Comparison of ENCODE assay signal across 8 cellular contexts in genomic region chr6:15323611-15324010, GRCh38.
DNase-seq lines count a peak whose midpoint lies in the region; ATAC-seq, FAIRE-seq and TF ChIP-seq lines count a peak whose summit lies in the region.
"Not testable (repeated sequence)": the region's sequence is repeated elsewhere in the genome, so short reads cannot be mapped to it uniquely, and the experiment has no call there.

No MANE protein-coding gene starts in this region.

- peaks cover 46 to 50% of the 10 kb centered on the region in 2 donors for H3K36me3 Mint-ChIP-seq in CD14-positive monocyte
- peaks cover 37% of the 10 kb centered on the region for H3K36me3 Mint-ChIP-seq in activated CD4-positive, alpha-beta T cell treated with anti-CD3 and anti-CD28 coated beads for 36 hours (ENCODE audit: low read depth)
- H3K36me3 Mint-ChIP-seq in activated T-helper 17 cell treated with anti-CD3 and anti-CD28 coated beads, Interleukin-2, amount 50 U/mL, for 72 hours (ENCODE audit: low read depth), result peaks cover 93% of the 10 kb centered on the region
- H3K36me3 Mint-ChIP-seq in astrocyte (ENCODE audit: low read depth, unreplicated experiment), result not testable (repeated sequence)

- H3K4me3 ChIP-seq in PC-9; astrocyte (ENCODE audit: insufficient read depth, low read depth, low read length); hepatocyte; trophoblast cell (ENCODE audit: low read depth, low read length); transverse colon: not testable (repeated sequence)

- not testable (repeated sequence) for H2AK5ac ChIP-seq in trophoblast cell (ENCODE audit: low read length)

- not testable (repeated sequence) for ATAC-seq in activated CD4-positive, alpha-beta T cell treated with anti-CD3 and anti-CD28 coated beads for 36 hours; activated T-helper 17 cell treated with anti-CD3 and anti-CD28 coated beads, Interleukin-2, amount 50 U/mL, for 72 hours (replicated peaks)

- DNase-seq in CD14-positive monocyte (ENCODE audit: low spot score); PC-9; activated CD4-positive, alpha-beta T cell treated with anti-CD3 and anti-CD28 coated beads for 36 hours; astrocyte (ENCODE audit: low read depth); hepatocyte (ENCODE audit: low spot score); transverse colon: not testable (repeated sequence)
- DNase-seq in trophoblast cell, result peak; percentile 55 to 68

- BruUV-seq in PC-9 (replicated peaks; lab: Mats Ljungman, UMichigan), result not testable (repeated sequence)

- H3K4ac ChIP-seq in trophoblast cell (ENCODE audit: low read depth, low read length), result not testable (repeated sequence)

- TF ChIP-seq CTCF in CD14-positive monocyte (IDR thresholded peaks at IDR 0.05); PC-9 (conservative IDR thresholded peaks at IDR 0.05); astrocyte (IDR thresholded peaks at IDR 0.05; ENCODE audit: insufficient read depth, low read depth, low read length); hepatocyte (IDR thresholded peaks at IDR 0.05; ENCODE audit: poor library complexity); transverse colon (IDR thresholded peaks at IDR 0.05): not testable (repeated sequence)

- not testable (repeated sequence) for H2BK5ac ChIP-seq in trophoblast cell (ENCODE audit: low read depth, low read length, poor library complexity)

- in situ Hi-C loops in transverse colon (cut with MboI; ENCODE audit: low pct_ligation_motif_present in 1 of 4, low pct_unique_long_range_greater_than_20kb in 1 of 4, low sequenced_read_pairs in 3 of 4), result not testable (repeated sequence)

- peak overlapping the region in 4 of 7 donors; percentile 25 to 60 (median 30) for H3K27ac Mint-ChIP-seq in CD14-positive monocyte
- H3K27ac Mint-ChIP-seq in activated CD4-positive, alpha-beta T cell treated with anti-CD3 and anti-CD28 coated beads for 36 hours, result peak overlapping the region; percentile 63
- H3K27ac Mint-ChIP-seq in activated T-helper 17 cell treated with anti-CD3 and anti-CD28 coated beads, Interleukin-2, amount 50 U/mL, for 72 hours, result peak overlapping the region; percentile 47
- not testable (repeated sequence) for H3K27ac Mint-ChIP-seq in astrocyte (ENCODE audit: unreplicated experiment)

- H3K9me2 ChIP-seq in PC-9 (ENCODE audit: insufficient read depth); hepatocyte (replicated peaks; ENCODE audit: insufficient read depth): not testable (repeated sequence)

- not testable (repeated sequence) for H3K9ac ChIP-seq in astrocyte (ENCODE audit: low read length); trophoblast cell (ENCODE audit: low read length)

- H3K36me3 ChIP-seq in PC-9 (ENCODE audit: low read depth); astrocyte (ENCODE audit: insufficient read depth, low read length); hepatocyte (replicated peaks; ENCODE audit: insufficient read depth, low read depth); trophoblast cell (ENCODE audit: control insufficient read depth in 1 of 2, insufficient read depth in 2 of 2, low read length in 2 of 2); transverse colon: not testable (repeated sequence)

- H3K4me3 Mint-ChIP-seq in CD14-positive monocyte; activated CD4-positive, alpha-beta T cell treated with anti-CD3 and anti-CD28 coated beads for 36 hours; astrocyte (ENCODE audit: unreplicated experiment): not testable (repeated sequence)
- peak overlapping the region; percentile 40 for H3K4me3 Mint-ChIP-seq in activated T-helper 17 cell treated with anti-CD3 and anti-CD28 coated beads, Interleukin-2, amount 50 U/mL, for 72 hours

- POLR2A ChIA-PET in PC-9 (lab: Charles Lee; ENCODE audit: unreplicated experiment), result interaction anchor here (0.6 kb wide), 1 partner anchor 1599 kb away, joined by 17 read pairs; no protein-coding TSS in a partner anchor
- POLR2A ChIA-PET in activated CD4-positive, alpha-beta T cell treated with anti-CD3 and anti-CD28 coated beads for 36 hours (lab: Charles Lee), result interaction anchor here (0.8 kb wide), 1 partner anchor 319 kb away, joined by 4 read pairs; no protein-coding TSS in a partner anchor

- H4K20me1 ChIP-seq in PC-9 (ENCODE audit: insufficient read depth) (peaks cover 18% of the 10 kb centered on the region), astrocyte (ENCODE audit: insufficient read depth, low read length) (peaks cover 89% of the 10 kb centered on the region)
- H4K20me1 ChIP-seq in hepatocyte (ENCODE audit: insufficient read depth, poor library complexity, severe bottlenecking), result not testable (repeated sequence)

- H3K14ac ChIP-seq in trophoblast cell (ENCODE audit: low read length), result not testable (repeated sequence)

- not testable (repeated sequence) for H3K9me3 ChIP-seq in PC-9 (ENCODE audit: insufficient read depth, low read depth); astrocyte (ENCODE audit: insufficient read depth, low read depth, low read length); hepatocyte (ENCODE audit: low read depth); trophoblast cell (ENCODE audit: insufficient read depth, low read depth, low read length); transverse colon

- H3K4me1 ChIP-seq in PC-9 (replicated peaks; ENCODE audit: insufficient read depth) (peaks cover 42% of the 10 kb centered on the region), astrocyte (ENCODE audit: insufficient read depth, low read length) (peaks cover 31% of the 10 kb centered on the region), hepatocyte (ENCODE audit: insufficient read depth) (peaks cover 18% of the 10 kb centered on the region), transverse colon (peaks cover 6 to 51% (median 24%) of the 10 kb centered on the region in 4 donors)
- H3K4me1 ChIP-seq in trophoblast cell (ENCODE audit: control insufficient read depth in 1 of 2, insufficient read depth in 2 of 2, low read length in 2 of 2), result not testable (repeated sequence)

- not testable (repeated sequence) for H2BK12ac ChIP-seq in trophoblast cell (ENCODE audit: low read length)

- H3F3A ChIP-seq in PC-9 (ENCODE audit: insufficient read depth, low read depth), result peaks cover 15% of the 10 kb centered on the region; the same call in 1 of the 2 replicates

- H3K9me3 Mint-ChIP-seq in CD14-positive monocyte; activated CD4-positive, alpha-beta T cell treated with anti-CD3 and anti-CD28 coated beads for 36 hours (ENCODE audit: low read depth); activated T-helper 17 cell treated with anti-CD3 and anti-CD28 coated beads, Interleukin-2, amount 50 U/mL, for 72 hours; astrocyte (ENCODE audit: unreplicated experiment): not testable (repeated sequence)

- H4K8ac ChIP-seq in trophoblast cell (ENCODE audit: low read depth, low read length), result not testable (repeated sequence)

- H3K79me2 ChIP-seq in PC-9 (ENCODE audit: low read depth) (peaks cover 99% of the 10 kb centered on the region), astrocyte (ENCODE audit: insufficient read depth, low read length) (peaks cover 97% of the 10 kb centered on the region), hepatocyte (peaks cover 95% of the 10 kb centered on the region)
- H3K79me2 ChIP-seq in trophoblast cell (ENCODE audit: control insufficient read depth, insufficient read depth, low read length, poor library complexity), result not testable (repeated sequence)

- H3K27ac ChIP-seq in PC-9, result peak overlapping the region; percentile 59
- not testable (repeated sequence) for H3K27ac ChIP-seq in astrocyte (ENCODE audit: low read depth, low read length); trophoblast cell (ENCODE audit: low read depth, low read length)
- H3K27ac ChIP-seq in hepatocyte, result peak overlapping the region; percentile 86
- peak overlapping the region in 3 of 4 donors; percentile 4 to 8 (median 6) for H3K27ac ChIP-seq in transverse colon

- intact Hi-C loops in CD14-positive monocyte (cut with micrococcal nuclease); activated CD4-positive, alpha-beta T cell treated with anti-CD3 and anti-CD28 coated beads for 36 hours (cut with DNase I, micrococcal nuclease); transverse colon (cut with DNase I; ENCODE audit: low total_unique reads): not testable (repeated sequence)
- intact Hi-C loops in PC-9 (cut with micrococcal nuclease; ENCODE audit: unreplicated experiment), result loop anchor here (1.0 kb wide), 1 partner anchor 40 kb away; no protein-coding TSS in a partner anchor

- H2AFZ ChIP-seq in PC-9; astrocyte (ENCODE audit: low read depth, low read length); hepatocyte; trophoblast cell (ENCODE audit: insufficient read depth, low read length, poor library complexity): not testable (repeated sequence)

- TF ChIP-seq POLR2A in transverse colon (IDR thresholded peaks at IDR 0.05), result not testable (repeated sequence)

- not testable (repeated sequence) for H4K91ac ChIP-seq in trophoblast cell (ENCODE audit: low read depth, low read length)

- H3K23ac ChIP-seq in trophoblast cell (ENCODE audit: low read length), result not testable (repeated sequence)

- not testable (repeated sequence) for H3K18ac ChIP-seq in trophoblast cell (ENCODE audit: low read length)

- not testable (repeated sequence) for FAIRE-seq in astrocyte (lab: Jason Lieb, UNC)

- not testable (repeated sequence) for H3K79me1 ChIP-seq in trophoblast cell (ENCODE audit: low read length)

- WGBS in hepatocyte (ENCODE audit: low lambda C conversion rate, missing lambda C conversion rate), result over 99% methylated on average over 11 of the region's 11 CpGs
- WGBS in trophoblast cell (ENCODE audit: extremely low coverage, insufficient coverage, insufficient read length), result no CpG with 5 or more reads among the region's 11 CpGs
- 72 to 95% methylated on average over 2 to 11 of the region's 11 CpGs for WGBS in transverse colon (ENCODE audit: low coverage in 1 of 2), 2 donors

- peaks cover 91% of the 10 kb centered on the region for H3K4me1 Mint-ChIP-seq in CD14-positive monocyte
- H3K4me1 Mint-ChIP-seq in activated CD4-positive, alpha-beta T cell treated with anti-CD3 and anti-CD28 coated beads for 36 hours, result peaks cover 93% of the 10 kb centered on the region
- H3K4me1 Mint-ChIP-seq in activated T-helper 17 cell treated with anti-CD3 and anti-CD28 coated beads, Interleukin-2, amount 50 U/mL, for 72 hours, result peaks cover 72% of the 10 kb centered on the region
- H3K4me1 Mint-ChIP-seq in astrocyte (ENCODE audit: low read depth, unreplicated experiment), result peaks cover 41% of the 10 kb centered on the region

- not testable (repeated sequence) for H3K27me3 ChIP-seq in PC-9 (ENCODE audit: insufficient read depth, low read depth); astrocyte (ENCODE audit: insufficient read depth, low read length); hepatocyte; trophoblast cell (ENCODE audit: insufficient read depth, low read length); transverse colon

- not testable (repeated sequence) for H4K12ac ChIP-seq in trophoblast cell (ENCODE audit: low read depth, low read length)

- TF ChIP-seq EP300 in transverse colon (IDR thresholded peaks at IDR 0.05; ENCODE audit: low read depth), result not testable (repeated sequence)

- H3K4me2 ChIP-seq in PC-9, result peak overlapping the region; percentile 62
- H3K4me2 ChIP-seq in astrocyte (ENCODE audit: low read length), result peak overlapping the region; percentile 54
- not testable (repeated sequence) for H3K4me2 ChIP-seq in hepatocyte; trophoblast cell (ENCODE audit: low read length)

- not testable (repeated sequence) for H2BK120ac ChIP-seq in trophoblast cell (ENCODE audit: insufficient read depth, low read length, poor library complexity)

- H3K27me3 Mint-ChIP-seq in CD14-positive monocyte (ENCODE audit: low read depth in 3 of 3); activated CD4-positive, alpha-beta T cell treated with anti-CD3 and anti-CD28 coated beads for 36 hours; activated T-helper 17 cell treated with anti-CD3 and anti-CD28 coated beads, Interleukin-2, amount 50 U/mL, for 72 hours; astrocyte (ENCODE audit: low read depth, unreplicated experiment): not testable (repeated sequence)

- CTCF ChIA-PET in PC-9 (lab: Charles Lee), result not testable (repeated sequence)
- CTCF ChIA-PET in activated CD4-positive, alpha-beta T cell treated with anti-CD3 and anti-CD28 coated beads for 36 hours (lab: Charles Lee), result interaction anchor here (0.7 kb wide), 1 partner anchor 139 kb away, joined by 3 read pairs; no protein-coding TSS in a partner anchor
